23 cellular contexts compared by ENCODE assay signal in genomic region chr1:99755664-99756063, GRCh38.
"Had no signal": no experiment of that assay in that cellular context is flagged by ENCODE, and none has a peak within 500 bp of the region (broad histone marks: within the 10 kb centered on the region; RNA-seq: fewer than 3 reads in every experiment).

No MANE protein-coding gene starts in this region.

- H3K4me1 ChIP-seq: colonic mucosa, left ventricle myocardium inferior, right atrium auricular region had no signal

- H3K36me3 Mint-ChIP-seq: activated naive CD4-positive, alpha-beta T cell treated with anti-CD3 and anti-CD28 coated beads, Interleukin-2, amount 50 U/mL, for 24 hours had no signal

- H3K9me3 ChIP-seq: colonic mucosa, left ventricle myocardium inferior, right atrium auricular region, transverse colon had no signal

- H3K4me3 Mint-ChIP-seq: activated CD8-positive, alpha-beta T cell treated with anti-CD3 and anti-CD28 coated beads for 36 hours; activated naive CD4-positive, alpha-beta T cell treated with anti-CD3 and anti-CD28 coated beads, Interleukin-2, amount 50 U/mL, for 24 hours; activated T-cell treated with anti-CD3 and anti-CD28 coated beads, Interleukin-2, amount 50 U/mL, for 4 hours; nephron had no signal

- DNase-seq: activated CD8-positive, alpha-beta T cell treated with anti-CD3 and anti-CD28 coated beads for 36 hours; activated effector memory CD4-positive, alpha-beta T cell treated with Interleukin-2 at 50 U/mL for 16 hours; activated T-cell treated with anti-CD3 and anti-CD28 coated beads, Interleukin-2, amount 50 U/mL, for 4 hours; caudate nucleus; colonic mucosa; glutamatergic neuron; hypothalamus; kidney; left ventricle myocardium inferior; occipital lobe; stimulated activated CD4-positive, alpha-beta T cell treated with anti-CD3 and anti-CD28 coated beads, Interleukin-4, amount 100 ng/mL, for 4 hours; stimulated activated CD8-positive, alpha-beta memory T cell treated with anti-CD3 and anti-CD28 coated beads, Interleukin-4, amount 100 ng/mL, for 48 hours; stimulated activated naive CD4-positive, alpha-beta T cell treated with Interleukin-2 at 50 U/mL for 16 hours; substantia nigra; T-helper 1 cell; T1000; transverse colon; WERI-Rb-1 had no signal

- H3K27ac ChIP-seq: colonic mucosa, left ventricle myocardium inferior, right atrium auricular region, transverse colon, WERI-Rb-1 had no signal

- H3K27ac Mint-ChIP-seq: activated CD8-positive, alpha-beta T cell treated with anti-CD3 and anti-CD28 coated beads for 36 hours; activated naive CD4-positive, alpha-beta T cell treated with anti-CD3 and anti-CD28 coated beads, Interleukin-2, amount 50 U/mL, for 24 hours; progenitor cell of endocrine pancreas had no signal

- H3K4me3 ChIP-seq: colonic mucosa, left ventricle myocardium inferior, right atrium auricular region, smooth muscle cell, transverse colon had no signal

- H3K4me2 ChIP-seq: smooth muscle cell had no signal

- H3K36me3 ChIP-seq: colonic mucosa, left ventricle myocardium inferior, right atrium auricular region, transverse colon, WERI-Rb-1 had no signal

- H3K27me3 ChIP-seq: colonic mucosa, right atrium auricular region, transverse colon had no signal

- ATAC-seq: activated CD8-positive, alpha-beta T cell treated with anti-CD3 and anti-CD28 coated beads for 36 hours; activated T-cell treated with anti-CD3 and anti-CD28 coated beads, Interleukin-2, amount 50 U/mL, for 4 hours had no signal

- H3K27me3 Mint-ChIP-seq: activated CD8-positive, alpha-beta T cell treated with anti-CD3 and anti-CD28 coated beads for 36 hours; progenitor cell of endocrine pancreas had no signal

- H3K9me3 Mint-ChIP-seq: activated naive CD4-positive, alpha-beta T cell treated with anti-CD3 and anti-CD28 coated beads, Interleukin-2, amount 50 U/mL, for 24 hours; activated T-cell treated with anti-CD3 and anti-CD28 coated beads, Interleukin-2, amount 50 U/mL, for 4 hours had no signal
